In the genomic region with DNA sequence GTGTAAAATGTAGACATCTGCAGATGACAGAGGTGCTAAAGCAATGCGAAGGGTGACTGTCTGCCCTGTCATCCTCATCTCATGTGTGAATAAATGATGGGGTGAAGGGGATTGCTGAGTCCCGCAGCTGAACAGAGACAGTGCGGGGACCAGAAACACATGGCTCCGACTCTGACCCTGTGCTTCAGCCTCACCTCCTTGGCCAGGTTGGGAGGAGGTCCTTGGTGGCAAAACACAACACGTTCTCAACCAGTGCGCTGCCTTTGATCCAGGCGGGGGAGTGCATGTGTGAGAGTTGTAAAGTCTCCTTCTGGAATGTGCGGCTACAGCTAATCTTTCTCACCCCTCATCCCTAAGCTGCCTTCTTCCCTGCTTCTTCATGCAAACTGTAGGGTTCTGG, we compare ENCODE assay signal across 23 cellular contexts. TPM values are rescaled to one million over a fixed set of nuclear protein-coding genes. Genes with fewer than 3 reads are reported as not detected.
"Had no signal": no experiment of that assay in that cellular context is flagged by ENCODE, and none has a peak within 500 bp of the region (broad histone marks: within the 10 kb centered on the region; RNA-seq: fewer than 3 reads in every experiment).

No MANE protein-coding gene starts in this region.

- H3K27me3 Mint-ChIP-seq: stimulated activated naive CD8-positive, alpha-beta T cell treated with anti-CD3 and anti-CD28 coated beads, Interleukin-15, amount 100 ng/mL, for 72 hours had no signal

- H3K27ac Mint-ChIP-seq: naive thymus-derived CD4-positive, alpha-beta T cell; nephron progenitor cell; stimulated activated naive B cell treated with anti-CD40 and anti-IgM and Interleukin-4, amounts not matched to agents 10 μg/mL and 1 μg/mL and 100 μg/mL, for 72 hours had no signal

- H3K4me3 Mint-ChIP-seq: naive thymus-derived CD4-positive, alpha-beta T cell; nephron progenitor cell; stimulated activated naive B cell treated with anti-CD40 and anti-IgM and Interleukin-4, amounts not matched to agents 10 μg/mL and 1 μg/mL and 100 μg/mL, for 72 hours; stimulated activated naive CD8-positive, alpha-beta T cell treated with anti-CD3 and anti-CD28 coated beads, Interleukin-15, amount 100 ng/mL, for 72 hours had no signal

- H3K4me1 Mint-ChIP-seq: stimulated activated naive B cell treated with anti-CD40 and anti-IgM and Interleukin-4, amounts not matched to agents 10 μg/mL and 1 μg/mL and 100 μg/mL, for 72 hours; stimulated activated naive CD8-positive, alpha-beta T cell treated with anti-CD3 and anti-CD28 coated beads, Interleukin-15, amount 100 ng/mL, for 72 hours had no signal

- H3K27me3 ChIP-seq: esophagus squamous epithelium, gastroesophageal sphincter, sigmoid colon, upper lobe of left lung had no signal

- H3K9ac ChIP-seq: parathyroid adenoma had no signal

- H2AFZ ChIP-seq: parathyroid adenoma had no signal

- H3K27ac ChIP-seq: dorsolateral prefrontal cortex, epithelial cell of prostate, esophagus squamous epithelium, gastroesophageal sphincter, parathyroid adenoma, sigmoid colon, skin epidermis, upper lobe of left lung had no signal

- H3K79me2 ChIP-seq: parathyroid adenoma had no signal

- DNase-seq: central memory CD4-positive, alpha-beta T cell; cortex of kidney; effector memory CD4-positive, alpha-beta T cell; esophagus squamous epithelium; foreskin fibroblast; glutamatergic neuron; naive thymus-derived CD4-positive, alpha-beta T cell; nephron progenitor cell; sigmoid colon; stimulated activated CD4-positive, alpha-beta T cell treated with anti-CD3 and anti-CD28 coated beads, Interleukin-2, amount 100 ng/mL, for 24 hours; stimulated activated CD4-positive, alpha-beta T cell treated with anti-CD3 and anti-CD28 coated beads, Interleukin-4, amount 100 ng/mL, for 4 hours; stimulated activated naive B cell treated with anti-CD40 and anti-IgM and Interleukin-4, amounts not matched to agents 10 μg/mL and 1 μg/mL and 100 μg/mL, for 72 hours; stimulated activated naive CD8-positive, alpha-beta T cell treated with anti-CD3 and anti-CD28 coated beads, Interleukin-15, amount 100 ng/mL, for 72 hours; substantia nigra; upper lobe of left lung had no signal

- ATAC-seq: gastroesophageal sphincter; naive thymus-derived CD4-positive, alpha-beta T cell; stimulated activated naive B cell treated with anti-CD40 and anti-IgM and Interleukin-4, amounts not matched to agents 10 μg/mL and 1 μg/mL and 100 μg/mL, for 72 hours; stimulated activated naive CD8-positive, alpha-beta T cell treated with anti-CD3 and anti-CD28 coated beads, Interleukin-15, amount 100 ng/mL, for 72 hours had no signal

- H3K4me1 ChIP-seq: esophagus squamous epithelium, gastroesophageal sphincter, parathyroid adenoma, sigmoid colon, upper lobe of left lung had no signal

- H3K4me3 ChIP-seq: dorsolateral prefrontal cortex, esophagus squamous epithelium, gastroesophageal sphincter, sigmoid colon, skin epidermis, upper lobe of left lung had no signal

- H3K36me3 ChIP-seq: gastroesophageal sphincter, sigmoid colon, upper lobe of left lung had no signal

RNA-seq across cellular contexts. Expression of gene TTC22, which starts 32.0 kb away (rescaled TPM):
- total RNA-seq: lung microvascular endothelial cell, mesenteric fat pad, pulmonary artery endothelial cell had no signal
